Comparison of ENCODE assay signal across 10 cellular contexts in the genomic region with DNA sequence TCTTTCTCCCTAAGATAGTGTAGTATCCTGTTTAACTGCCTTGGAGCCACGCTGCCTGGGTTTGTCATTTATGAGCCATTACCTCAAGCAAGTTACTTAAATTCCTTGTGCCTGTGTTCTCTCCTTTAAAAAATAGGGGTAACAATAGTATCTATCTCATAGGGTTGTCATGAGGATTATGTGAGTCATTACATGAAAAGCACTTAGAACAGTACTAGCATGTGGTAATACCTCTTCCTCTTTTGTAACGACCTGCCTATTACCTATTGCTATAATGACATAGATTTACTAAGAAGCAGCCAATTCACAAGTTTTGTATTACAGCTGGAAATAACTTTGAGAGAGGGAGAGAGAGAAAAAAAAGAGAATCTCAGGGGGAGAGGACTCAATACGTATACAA.
DNase-seq lines count a peak whose midpoint lies in the region; ATAC-seq and TF ChIP-seq lines count a peak whose summit lies in the region.
"Had no signal": no experiment of that assay in that cellular context is flagged by ENCODE, and none has a peak within 500 bp of the region (broad histone marks: within the 10 kb centered on the region; RNA-seq: fewer than 3 reads in every experiment).

No MANE protein-coding gene starts in this region.

- H3F3A ChIP-seq in neural cell (ENCODE audit: insufficient read depth, low read length, poor library complexity, severe bottlenecking) = no peaks in the 10 kb centered on the region

- no peaks in the 10 kb centered on the region for H3K4me1 Mint-ChIP-seq in activated T-cell treated with anti-CD3 and anti-CD28 coated beads, Interleukin-2, amount 50 U/mL, for 72 hours (ENCODE audit: low read depth)
- H3K4me1 Mint-ChIP-seq in activated CD4-positive, alpha-beta T cell treated with anti-CD3 and anti-CD28 coated beads for 36 hours = no peaks in the 10 kb centered on the region
- H3K4me1 Mint-ChIP-seq: stimulated activated effector memory CD8-positive, alpha-beta T cell treated with anti-CD3 and anti-CD28 coated beads, Interleukin-12 subunit alpha, Interleukin-12 subunit beta, amount 100 ng/mL, for 72 hours had no signal

- no peaks in the 10 kb centered on the region for H3K36me3 ChIP-seq in neural cell (ENCODE audit: insufficient read depth, low read length)

- CTCF ChIA-PET in activated CD4-positive, alpha-beta T cell treated with anti-CD3 and anti-CD28 coated beads for 36 hours (lab: Charles Lee) = no interaction called here

- H2AFZ ChIP-seq in neural cell (ENCODE audit: low read depth, low read length) = no peak overlapping the region

- H3K79me2 ChIP-seq in neural cell (replicated peaks; ENCODE audit: insufficient read depth, low read length) = no peaks in the 10 kb centered on the region

- no peaks in the 10 kb centered on the region for H3K9me2 ChIP-seq in neural cell (ENCODE audit: insufficient read depth, low read length)

- no peaks in the 10 kb centered on the region for H4K20me1 ChIP-seq in neural cell (ENCODE audit: insufficient read depth)

- H3K4me3 ChIP-seq in neural cell (ENCODE audit: low read length) = no peak overlapping the region

- H3K36me3 Mint-ChIP-seq in activated T-cell treated with anti-CD3 and anti-CD28 coated beads, Interleukin-2, amount 50 U/mL, for 72 hours (ENCODE audit: insufficient read depth in 2 of 2) = peaks cover 1 to 2% of the 10 kb centered on the region in 2 donors
- no peaks in the 10 kb centered on the region for H3K36me3 Mint-ChIP-seq in activated CD4-positive, alpha-beta T cell treated with anti-CD3 and anti-CD28 coated beads for 36 hours (ENCODE audit: low read depth)
- H3K36me3 Mint-ChIP-seq: stimulated activated effector memory CD8-positive, alpha-beta T cell treated with anti-CD3 and anti-CD28 coated beads, Interleukin-12 subunit alpha, Interleukin-12 subunit beta, amount 100 ng/mL, for 72 hours had no signal

- H3K4me3 Mint-ChIP-seq in activated T-cell treated with anti-CD3 and anti-CD28 coated beads, Interleukin-2, amount 50 U/mL, for 72 hours = no peak overlapping the region
- no peak overlapping the region for H3K4me3 Mint-ChIP-seq in activated CD4-positive, alpha-beta T cell treated with anti-CD3 and anti-CD28 coated beads for 36 hours
- H3K4me3 Mint-ChIP-seq: stimulated activated effector memory CD8-positive, alpha-beta T cell treated with anti-CD3 and anti-CD28 coated beads, Interleukin-12 subunit alpha, Interleukin-12 subunit beta, amount 100 ng/mL, for 72 hours had no signal

- no peaks in the 10 kb centered on the region for H3K27me3 Mint-ChIP-seq in activated T-cell treated with anti-CD3 and anti-CD28 coated beads, Interleukin-2, amount 50 U/mL, for 72 hours (ENCODE audit: low read depth)
- no peaks in the 10 kb centered on the region for H3K27me3 Mint-ChIP-seq in activated CD4-positive, alpha-beta T cell treated with anti-CD3 and anti-CD28 coated beads for 36 hours

- POLR2A ChIA-PET in activated CD4-positive, alpha-beta T cell treated with anti-CD3 and anti-CD28 coated beads for 36 hours (lab: Charles Lee) = no interaction called here

- H3K4me2 ChIP-seq in neural cell (ENCODE audit: low read length) = no peak overlapping the region

- H3K9me3 ChIP-seq in neural cell (ENCODE audit: low read length) = no peaks in the 10 kb centered on the region

- TF ChIP-seq EP300 in neural cell (conservative IDR thresholded peaks at IDR 0.05; ENCODE audit: poor library complexity, severe bottlenecking) = no peak

- TF ChIP-seq CTCF in neural cell (IDR thresholded peaks at IDR 0.05; ENCODE audit: poor library complexity, severe bottlenecking) = no peak

- intact Hi-C loops in activated CD4-positive, alpha-beta T cell treated with anti-CD3 and anti-CD28 coated beads for 36 hours (cut with DNase I, micrococcal nuclease) = no loop called here

- no peak overlapping the region for H3K9ac ChIP-seq in neural cell (ENCODE audit: low read length)

- no peak for TF ChIP-seq RAD21 in neural cell (conservative IDR thresholded peaks at IDR 0.05)

- H3K27ac Mint-ChIP-seq in activated T-cell treated with anti-CD3 and anti-CD28 coated beads, Interleukin-2, amount 50 U/mL, for 72 hours = no peak overlapping the region
- no peak overlapping the region for H3K27ac Mint-ChIP-seq in activated CD4-positive, alpha-beta T cell treated with anti-CD3 and anti-CD28 coated beads for 36 hours
- H3K27ac Mint-ChIP-seq: stimulated activated effector memory CD8-positive, alpha-beta T cell treated with anti-CD3 and anti-CD28 coated beads, Interleukin-12 subunit alpha, Interleukin-12 subunit beta, amount 100 ng/mL, for 72 hours had no signal

- H3K27me3 ChIP-seq in neural cell (ENCODE audit: insufficient read depth, low read depth, low read length) = no peaks in the 10 kb centered on the region

- ATAC-seq in GM19023 (IDR thresholded peaks at IDR 0.05; ENCODE audit: unreplicated experiment) = peak; percentile 60
- peak; percentile 94 for ATAC-seq in HG02798 (IDR thresholded peaks at IDR 0.05; ENCODE audit: poor library complexity, unreplicated experiment)
- ATAC-seq in HG03575 (IDR thresholded peaks at IDR 0.05; ENCODE audit: extremely low read depth, insufficient number of reproducible peaks, low FRiP score, unreplicated experiment) = peak; percentile 100
- no peak for ATAC-seq in activated T-cell treated with anti-CD3 and anti-CD28 coated beads, Interleukin-2, amount 50 U/mL, for 72 hours (replicated peaks in 1 of 2)
- ATAC-seq in activated CD4-positive, alpha-beta T cell treated with anti-CD3 and anti-CD28 coated beads for 36 hours = no peak
- ATAC-seq: stimulated activated effector memory CD8-positive, alpha-beta T cell treated with anti-CD3 and anti-CD28 coated beads, Interleukin-12 subunit alpha, Interleukin-12 subunit beta, amount 100 ng/mL, for 72 hours had no signal

- no peak for DNase-seq in activated T-cell treated with anti-CD3 and anti-CD28 coated beads, Interleukin-2, amount 50 U/mL, for 72 hours
- no peak for DNase-seq in cerebellar nuclear complex (lab: John Stamatoyannopoulos, UW)
- DNase-seq in NCI-H1105 (lab: John Stamatoyannopoulos, UW) = no peak
- DNase-seq in activated CD4-positive, alpha-beta T cell treated with anti-CD3 and anti-CD28 coated beads for 36 hours = no peak
- DNase-seq: NCI-H1105 treated with DMSO at 0.1 percent for 48 hours had no signal

- peaks cover 2 to 6% of the 10 kb centered on the region in 2 donors for H3K9me3 Mint-ChIP-seq in activated T-cell treated with anti-CD3 and anti-CD28 coated beads, Interleukin-2, amount 50 U/mL, for 72 hours
- H3K9me3 Mint-ChIP-seq in activated CD4-positive, alpha-beta T cell treated with anti-CD3 and anti-CD28 coated beads for 36 hours (ENCODE audit: low read depth) = peaks cover 2% of the 10 kb centered on the region

- no peak overlapping the region for H3K27ac ChIP-seq in neural cell (ENCODE audit: low read length)

TF ChIP-seq in neural cell, 6 proteins besides CTCF, POLR2A, EP300 and RAD21:
- TF ChIP-seq EZH2 (IDR thresholded peaks at IDR 0.05; ENCODE audit: borderline replicate concordance, insufficient read depth, low read length, poor library complexity, severe bottlenecking) = no peak
- no peak for TF ChIP-seq TAF1 (IDR thresholded peaks at IDR 0.05; ENCODE audit: low read depth)
- peak; percentile 74 for TF ChIP-seq POLR2AphosphoS5 (IDR thresholded peaks at IDR 0.05)

Comparison
In these comparisons a context has a peak if more than half of its experiments do, and no peak if none do; other contexts are left out.
1. ATAC-seq: peak in GM19023 (single experiment), HG02798 (single experiment) and HG03575 (single experiment); none in activated T-cell treated with anti-CD3 and anti-CD28 coated beads, Interleukin-2, amount 50 U/mL, for 72 hours (0 of 2) and activated CD4-positive, alpha-beta T cell treated with anti-CD3 and anti-CD28 coated beads for 36 hours (single experiment).